Comparison of ENCODE assay signal across 12 cellular contexts in genomic region chr4:86014599-86014998, GRCh38.
A peak's percentile ranks its signal among the peaks of the same experiment; 100 is the strongest.
DNase-seq lines count a peak whose midpoint lies in the region; ATAC-seq, FAIRE-seq and TF ChIP-seq lines count a peak whose summit lies in the region.
"Had no signal": no experiment of that assay in that cellular context is flagged by ENCODE, and none has a peak within 500 bp of the region (broad histone marks: within the 10 kb centered on the region; RNA-seq: fewer than 3 reads in every experiment).

No MANE protein-coding gene starts in this region.

- ATAC-seq in GM21447 (IDR thresholded peaks at IDR 0.05; ENCODE audit: unreplicated experiment) (peak; percentile 95), HG03342 (IDR thresholded peaks at IDR 0.05; ENCODE audit: unreplicated experiment) (peak; percentile 78)
- no peak for ATAC-seq in stimulated activated naive CD8-positive, alpha-beta T cell treated with anti-CD3 and anti-CD28 coated beads, Interleukin-15, Interleukin-2, amounts not matched to agents 100 U/mL and 50 U/mL, for 24 hours
- ATAC-seq: left lung had no signal

- TF ChIP-seq CTCF in choroid plexus epithelial cell (conservative IDR thresholded peaks at IDR 0.05; ENCODE audit: low read depth, low read length), result no peak

- no peak overlapping the region for H3K4me3 ChIP-seq in choroid plexus epithelial cell (ENCODE audit: low read depth, low read length)
- H3K4me3 ChIP-seq: left lung had no signal

- peak; percentile 40 for FAIRE-seq in GM12892 (lab: Jason Lieb, UNC)
- FAIRE-seq: small intestine had no signal

- TF ChIP-seq POLR2A in GM12892 (IDR thresholded peaks at IDR 0.05; ENCODE audit: low read depth, low read length), result no peak

- DNase-seq in GM12892 (ENCODE audit: insufficient read length) (no peak), choroid plexus epithelial cell (ENCODE audit: low read depth) (peak; percentile 75), kidney tubule cell (ENCODE audit: low spot score) (no peak), NCI-H1417 treated with DMSO at 0.1 percent for 48 hours (lab: John Stamatoyannopoulos, UW) (no peak)
- no peak for DNase-seq in activated CD8-positive, alpha-beta memory T cell treated with anti-CD3 and anti-CD28 coated beads for 24 hours
- no peak for DNase-seq in stimulated activated naive CD8-positive, alpha-beta T cell treated with anti-CD3 and anti-CD28 coated beads, Interleukin-15, Interleukin-2, amounts not matched to agents 100 U/mL and 50 U/mL, for 24 hours
- DNase-seq: left lung, NCI-H1436 treated with DMSO at 0.1 percent for 48 hours, small intestine, substantia nigra had no signal
